ENCODE assay signal across 25 cellular contexts in genomic region chr13:35016362-35017148, GRCh38.
DNase-seq lines count a peak whose midpoint lies in the region; ATAC-seq, FAIRE-seq and TF ChIP-seq lines count a peak whose summit lies in the region.
"Had no signal": no experiment of that assay in that cellular context is flagged by ENCODE, and none has a peak within 500 bp of the region (broad histone marks: within the 10 kb centered on the region; RNA-seq: fewer than 3 reads in every experiment).

No MANE protein-coding gene starts in this region.

- peak overlapping the region; percentile 14 to 75 (median 71) for H3K4me3 Mint-ChIP-seq in brain
- H3K4me3 Mint-ChIP-seq: activated naive CD8-positive, alpha-beta T cell treated with anti-CD3 and anti-CD28 coated beads, Interleukin-2, amount 10 ng/mL, durations not matched to agents 7 days and 5 days; naive B cell had no signal

- H3K4me1 ChIP-seq in A549 = 0 out of 3 replicates have a peak, but pooled peaks cover 11% of the 10 kb centered on the region
- H3K4me1 ChIP-seq in HEK293 (ENCODE audit: control insufficient read depth, insufficient read depth, low read length) = peaks cover 13% of the 10 kb centered on the region; the same call in 1 of the 2 replicates
- H3K4me1 ChIP-seq in mesodermal cell (ENCODE audit: control insufficient read depth, insufficient read depth, low read length, poor library complexity, severe bottlenecking) = no peaks in the 10 kb centered on the region
- H3K4me1 ChIP-seq in uterus = no peaks in the 10 kb centered on the region
- H3K4me1 ChIP-seq: esophagus squamous epithelium, parathyroid adenoma had no signal

- no peak for DNase-seq in A549 (ENCODE audit: low read depth in 1 of 2, low spot score in 1 of 2)
- no peak for DNase-seq in uterus
- no peak for DNase-seq in DMS79 (lab: John Stamatoyannopoulos, UW)
- DNase-seq: activated CD4-positive, alpha-beta T cell treated with anti-CD3 and anti-CD28 coated beads, Interleukin-2, amount 50 U/mL, for 4 hours; activated CD8-positive, alpha-beta memory T cell treated with anti-CD3 and anti-CD28 coated beads, Interleukin-2, amount 50 U/mL, for 48 hours; activated naive CD8-positive, alpha-beta T cell treated with anti-CD3 and anti-CD28 coated beads, Interleukin-2, amount 10 ng/mL, durations not matched to agents 7 days and 5 days; effector CD8-positive, alpha-beta T cell; esophagus squamous epithelium; kidney glomerular epithelial cell; mammary epithelial cell; naive B cell; NCI-H1105; NCI-H526; stimulated activated CD8-positive, alpha-beta memory T cell treated with anti-CD3 and anti-CD28 coated beads, Interleukin-4, amount 100 ng/mL, for 48 hours; WERI-Rb-1 had no signal

- WGBS in A549 (ENCODE audit: missing lambda C conversion rate) = 63% methylated on average over 5 of the region's 5 CpGs
- WGBS in mesodermal cell (ENCODE audit: insufficient coverage in 2 of 2), 2 experiments = 69 to 79% methylated on average over 2 to 3 of the region's 5 CpGs

- TF ChIP-seq CTCF in A549 (IDR thresholded peaks at IDR 0.05) (no peak), HEK293 (tag by site-specific recombination; IDR thresholded peaks at IDR 0.05) (no peak), brain (conservative IDR thresholded peaks at IDR 0.05) (no peak), uterus (IDR thresholded peaks at IDR 0.05) (no peak)

- H3K4me2 ChIP-seq in A549 = 0 out of 3 replicates have a peak overlapping the region, but pooled peaks have one; percentile 31

- no peaks in the 10 kb centered on the region for H3K27me3 Mint-ChIP-seq in brain
- H3K27me3 Mint-ChIP-seq: activated naive CD8-positive, alpha-beta T cell treated with anti-CD3 and anti-CD28 coated beads, Interleukin-2, amount 10 ng/mL, durations not matched to agents 7 days and 5 days; naive B cell had no signal

- peak overlapping the region; percentile 23 to 95 (median 86) for H3K27ac Mint-ChIP-seq in brain
- H3K27ac Mint-ChIP-seq: activated naive CD8-positive, alpha-beta T cell treated with anti-CD3 and anti-CD28 coated beads, Interleukin-2, amount 10 ng/mL, durations not matched to agents 7 days and 5 days had no signal

- POLR2A ChIA-PET in A549 (lab: Yijun Ruan, JAX) (no interaction called here), HEK293 (lab: Yijun Ruan, JAX) (no interaction called here)

- H3K36me3 ChIP-seq in HEK293 (ENCODE audit: control insufficient read depth in 2 of 2, insufficient read depth in 1 of 2, low read length in 2 of 2) = no peaks in the 10 kb centered on the region
- H3K36me3 ChIP-seq in mesodermal cell (ENCODE audit: control insufficient read depth, insufficient read depth, low read length) = no peaks in the 10 kb centered on the region
- no peaks in the 10 kb centered on the region for H3K36me3 ChIP-seq in uterus
- H3K36me3 ChIP-seq: esophagus squamous epithelium, WERI-Rb-1 had no signal

- H3K4me3 ChIP-seq in A549 (no peak overlapping the region), HEK293 (ENCODE audit: low read depth, low read length) (no peak overlapping the region), mesodermal cell (ENCODE audit: extremely low read depth, insufficient read depth, low read length, poor library complexity, severe bottlenecking) (no peak overlapping the region), uterus (no peak overlapping the region)
- H3K4me3 ChIP-seq: esophagus squamous epithelium had no signal

- no peak for FAIRE-seq in A549 (lab: Jason Lieb, UNC)

- peaks cover 9 to 15% (median 11%) of the 10 kb centered on the region in 5 experiments for H3K9me3 Mint-ChIP-seq in brain
- H3K9me3 Mint-ChIP-seq: activated naive CD8-positive, alpha-beta T cell treated with anti-CD3 and anti-CD28 coated beads, Interleukin-2, amount 10 ng/mL, durations not matched to agents 7 days and 5 days had no signal

- ATAC-seq in A549 = no peak
- no peak for ATAC-seq in HG02884 (IDR thresholded peaks at IDR 0.05; ENCODE audit: unreplicated experiment)
- no peak for ATAC-seq in GM18502 (IDR thresholded peaks at IDR 0.05; ENCODE audit: poor library complexity, unreplicated experiment)
- ATAC-seq: sciatic nerve, SK-N-SH treated with all-trans-retinoic acid at 6 μM for 48 hours had no signal

- no peaks in the 10 kb centered on the region for H3K27me3 ChIP-seq in uterus
- H3K27me3 ChIP-seq: esophagus squamous epithelium had no signal

- TF ChIP-seq RAD21 in A549 (conservative IDR thresholded peaks at IDR 0.05 in 1 of 2, IDR thresholded peaks at IDR 0.05 in 1 of 2) = no peak

- CTCF ChIA-PET in A549 (lab: Yijun Ruan, JAX) = no interaction called here
- CTCF ChIA-PET in HEK293 (lab: Yijun Ruan, JAX) = no interaction called here

- H3K27ac ChIP-seq in A549 (no peak overlapping the region), HEK293 (ENCODE audit: extremely low read depth, low read depth, low read length) (0 out of 2 replicates have a peak overlapping the region, but pooled peaks have one; percentile 41), mesodermal cell (ENCODE audit: low read depth, low read length, severe bottlenecking) (peak overlapping the region; percentile 33), uterus (no peak overlapping the region)
- H3K27ac ChIP-seq: C4-2B, esophagus squamous epithelium, parathyroid adenoma, RWPE1, WERI-Rb-1 had no signal

- TF ChIP-seq EP300 in A549 (IDR thresholded peaks at IDR 0.05) = no peak

- no peak for TF ChIP-seq POLR2A in A549 (IDR thresholded peaks at IDR 0.05; ENCODE audit: low read length)
- no peak for TF ChIP-seq POLR2A in uterus (IDR thresholded peaks at IDR 0.05)

- H3K9me3 ChIP-seq in A549 = peaks cover 4% of the 10 kb centered on the region; the same call in 1 of the 3 replicates
- no peaks in the 10 kb centered on the region for H3K9me3 ChIP-seq in HEK293 (ENCODE audit: control insufficient read depth, insufficient read depth, low read depth, low read length)
- no peaks in the 10 kb centered on the region for H3K9me3 ChIP-seq in mesodermal cell (ENCODE audit: control insufficient read depth, low read length)
- no peaks in the 10 kb centered on the region for H3K9me3 ChIP-seq in uterus
- H3K9me3 ChIP-seq: esophagus squamous epithelium had no signal

- peaks cover 46% of the 10 kb centered on the region for H3K4me1 Mint-ChIP-seq in brain
- H3K4me1 Mint-ChIP-seq: activated naive CD8-positive, alpha-beta T cell treated with anti-CD3 and anti-CD28 coated beads, Interleukin-2, amount 10 ng/mL, durations not matched to agents 7 days and 5 days had no signal

- intact Hi-C loops in uterus (cut with DNase I; ENCODE audit: low total_unique reads) = no loop called here

- H3K36me3 Mint-ChIP-seq in brain = peaks cover 29% of the 10 kb centered on the region
- H3K36me3 Mint-ChIP-seq: activated naive CD8-positive, alpha-beta T cell treated with anti-CD3 and anti-CD28 coated beads, Interleukin-2, amount 10 ng/mL, durations not matched to agents 7 days and 5 days had no signal

TF ChIP-seq in A549, 52 proteins besides CTCF, POLR2A, EP300 and RAD21:
- TF ChIP-seq CEBPB (IDR thresholded peaks at IDR 0.05) = no peak
- TF ChIP-seq SMC3 (IDR thresholded peaks at IDR 0.05) = no peak
- TF ChIP-seq CHD4 (IDR thresholded peaks at IDR 0.05; ENCODE audit: borderline replicate concordance) = no peak

TF ChIP-seq in HEK293, 187 proteins besides CTCF, POLR2A, EP300 and RAD21:
- TF ChIP-seq ZNF701 (tag by site-specific recombination; IDR thresholded peaks at IDR 0.05) = no peak
- TF ChIP-seq PRDM1 (tag by site-specific recombination; IDR thresholded peaks at IDR 0.05) = peak; percentile 70; the same call in 1 of the 2 replicates
- peak; percentile 90 for TF ChIP-seq ZBTB17 (tag by site-specific recombination; IDR thresholded peaks at IDR 0.05)
- no peak for TF ChIP-seq ZBTB49 (tag by site-specific recombination; IDR thresholded peaks at IDR 0.05; ENCODE audit: low read depth)
- TF ChIP-seq TRIM28 (IDR thresholded peaks at IDR 0.05; ENCODE audit: borderline replicate concordance, low read length) = no peak
- no peak for TF ChIP-seq ZNF629 (tag by site-specific recombination; IDR thresholded peaks at IDR 0.05)
- TF ChIP-seq ZNF692 (tag by site-specific recombination; IDR thresholded peaks at IDR 0.05) = no peak
- peak; percentile 38; the same call in 1 of the 2 replicates for TF ChIP-seq ZSCAN4 (tag by site-specific recombination; IDR thresholded peaks at IDR 0.05)

Comparison
In these comparisons a context has a peak if more than half of its experiments do, and no peak if none do; other contexts are left out.
1. H3K27ac ChIP-seq: peak in HEK293 (single experiment) and mesodermal cell (single experiment); none in A549 (0 of 2) and uterus (0 of 2).